ENCODE assay signal across 8 cellular contexts in genomic region chr6:154302111-154302752, GRCh38. TPM values are rescaled to one million over a fixed set of nuclear protein-coding genes. Genes with fewer than 3 reads are reported as not detected.
A peak's percentile ranks its signal among the peaks of the same experiment; 100 is the strongest.
DNase-seq lines count a peak whose midpoint lies in the region; ATAC-seq and TF ChIP-seq lines count a peak whose summit lies in the region.

No MANE protein-coding gene starts in this region.

- POLR2A ChIA-PET in activated CD8-positive, alpha-beta T cell treated with anti-CD3 and anti-CD28 coated beads, Interleukin-2, amount 10 ng/mL, durations not matched to agents 7 days and 5 days (lab: Charles Lee) = no interaction called here

- no peaks in the 10 kb centered on the region for H3K36me3 Mint-ChIP-seq in activated CD8-positive, alpha-beta T cell treated with anti-CD3 and anti-CD28 coated beads, Interleukin-2, amount 10 ng/mL, durations not matched to agents 7 days and 5 days (ENCODE audit: low read depth)
- H3K36me3 Mint-ChIP-seq in natural killer cell = no peaks in the 10 kb centered on the region

- H3K4me1 ChIP-seq in stomach (peaks cover 8 to 33% (median 28%) of the 10 kb centered on the region in 4 donors), left ventricle myocardium inferior (peaks cover 24% of the 10 kb centered on the region)

- CTCF ChIA-PET in activated CD8-positive, alpha-beta T cell treated with anti-CD3 and anti-CD28 coated beads, Interleukin-2, amount 10 ng/mL, durations not matched to agents 7 days and 5 days (lab: Charles Lee) = no interaction called here

- TF ChIP-seq CTCF in natural killer cell (IDR thresholded peaks at IDR 0.05) (no peak), stomach (IDR thresholded peaks at IDR 0.05) (no peak), left ventricle myocardium inferior (IDR thresholded peaks at IDR 0.05; ENCODE audit: borderline replicate concordance) (no peak)

- no peak overlapping the region for H3K4me3 Mint-ChIP-seq in activated CD8-positive, alpha-beta T cell treated with anti-CD3 and anti-CD28 coated beads, Interleukin-2, amount 10 ng/mL, durations not matched to agents 7 days and 5 days
- no peak overlapping the region for H3K4me3 Mint-ChIP-seq in natural killer cell

- WGBS in stomach, 5 donors = 80 to 84% (median 81%) methylated on average over 7 of the region's 7 CpGs

- H3K4me1 Mint-ChIP-seq in activated CD8-positive, alpha-beta T cell treated with anti-CD3 and anti-CD28 coated beads, Interleukin-2, amount 10 ng/mL, durations not matched to agents 7 days and 5 days (ENCODE audit: low read depth) = peaks cover 22% of the 10 kb centered on the region
- peaks cover 8 to 9% of the 10 kb centered on the region in 2 donors for H3K4me1 Mint-ChIP-seq in natural killer cell

- TF ChIP-seq EP300 in stomach (IDR thresholded peaks at IDR 0.05) = no peak

- peak; percentile 89 for ATAC-seq in GM18498 (IDR thresholded peaks at IDR 0.05; ENCODE audit: unreplicated experiment)
- peak; percentile 91 for ATAC-seq in GM21528 (IDR thresholded peaks at IDR 0.05; ENCODE audit: low FRiP score, unreplicated experiment)
- peak; percentile 90 for ATAC-seq in activated CD8-positive, alpha-beta T cell treated with anti-CD3 and anti-CD28 coated beads, Interleukin-2, amount 10 ng/mL, durations not matched to agents 7 days and 5 days
- ATAC-seq in natural killer cell = peak; percentile 78 to 85 (median 85)

- H3K27me3 ChIP-seq in stomach (no peaks in the 10 kb centered on the region), left ventricle myocardium inferior (ENCODE audit: low read depth) (no peaks in the 10 kb centered on the region)

- peak overlapping the region in 2 of 5 donors; percentile 1 to 39 for H3K27ac ChIP-seq in stomach
- H3K27ac ChIP-seq in left ventricle myocardium inferior (replicated peaks) = no peak overlapping the region

- H3K4me3 ChIP-seq in stomach = no peak overlapping the region
- no peak overlapping the region for H3K4me3 ChIP-seq in left ventricle myocardium inferior

- H3K27me3 Mint-ChIP-seq in activated CD8-positive, alpha-beta T cell treated with anti-CD3 and anti-CD28 coated beads, Interleukin-2, amount 10 ng/mL, durations not matched to agents 7 days and 5 days (ENCODE audit: low read depth) = peaks cover 4% of the 10 kb centered on the region
- peaks cover 0 to under 1% of the 10 kb centered on the region in 2 donors for H3K27me3 Mint-ChIP-seq in natural killer cell (ENCODE audit: low read depth in 2 of 2)

- intact Hi-C loops in natural killer cell (cut with micrococcal nuclease) = no loop called here
- intact Hi-C loops in stomach (cut with DNase I; ENCODE audit: low total_unique reads) = no loop called here
- intact Hi-C loops in left ventricle myocardium inferior (cut with micrococcal nuclease) = no loop called here

- TF ChIP-seq POLR2A in stomach (IDR thresholded peaks at IDR 0.05) = no peak

- no peaks in the 10 kb centered on the region for H3K9me3 ChIP-seq in stomach
- H3K9me3 ChIP-seq in left ventricle myocardium inferior (replicated peaks) = no peaks in the 10 kb centered on the region

- no peaks in the 10 kb centered on the region for H3K36me3 ChIP-seq in stomach
- H3K36me3 ChIP-seq in left ventricle myocardium inferior = no peaks in the 10 kb centered on the region

- H3K9me3 Mint-ChIP-seq in activated CD8-positive, alpha-beta T cell treated with anti-CD3 and anti-CD28 coated beads, Interleukin-2, amount 10 ng/mL, durations not matched to agents 7 days and 5 days (ENCODE audit: insufficient read depth) = no peaks in the 10 kb centered on the region
- peaks cover 0 to under 1% of the 10 kb centered on the region in 2 donors for H3K9me3 Mint-ChIP-seq in natural killer cell

- peak; percentile 34 for DNase-seq in HK-2 (ENCODE audit: unreplicated experiment)
- DNase-seq in activated CD8-positive, alpha-beta T cell treated with anti-CD3 and anti-CD28 coated beads, Interleukin-2, amount 10 ng/mL, durations not matched to agents 7 days and 5 days = peak; percentile 65
- no peak for DNase-seq in natural killer cell
- no peak for DNase-seq in DMS153 treated with DMSO at 0.1 percent for 48 hours (lab: John Stamatoyannopoulos, UW; ENCODE audit: unreplicated experiment)
- no peak for DNase-seq in stomach
- DNase-seq in left ventricle myocardium inferior = no peak

- H3K27ac Mint-ChIP-seq in activated CD8-positive, alpha-beta T cell treated with anti-CD3 and anti-CD28 coated beads, Interleukin-2, amount 10 ng/mL, durations not matched to agents 7 days and 5 days = peak overlapping the region; percentile 59
- peak overlapping the region in 1 of 2 donors; percentile 29 for H3K27ac Mint-ChIP-seq in natural killer cell

RNA-seq across cellular contexts. Expression of gene IPCEF1, which starts 54.4 kb away (rescaled TPM):
- 10 to 100 TPM; 22.6 to 24.4 TPM for total RNA-seq in activated CD8-positive, alpha-beta T cell treated with anti-CD3 and anti-CD28 coated beads, Interleukin-2, amount 10 ng/mL, durations not matched to agents 7 days and 5 days
- total RNA-seq in natural killer cell (10 to 100 TPM; 31.4 to 53.2 (median 45.5) TPM), stomach (10 to 100 TPM in 2 of 5 donors, under 1 TPM in 1, not detected in 2; under 0.01 to 47.1 (median 10.1) TPM), left ventricle myocardium inferior (1.7 TPM)
- polyA plus RNA-seq in stomach = 1 to 10 TPM in 1 of 3 donors, under 1 TPM in 2; 0.44 to 1.8 (median 0.98) TPM

Comparison
In these comparisons a context has a peak if more than half of its experiments do, and no peak if none do; other contexts are left out.
1. DNase-seq: peak in HK-2 (single experiment) and activated CD8-positive, alpha-beta T cell treated with anti-CD3 and anti-CD28 coated beads, Interleukin-2, amount 10 ng/mL, durations not matched to agents 7 days and 5 days (single experiment); none in natural killer cell (single experiment), DMS153 treated with DMSO at 0.1 percent for 48 hours (single experiment), stomach (single experiment) and left ventricle myocardium inferior (single experiment).
2. Peak in every context shown above with its lines, with median percentiles within 50 percentile points of each other: ATAC-seq.